Comparison of ENCODE assay signal across 10 cellular contexts in the genomic region with DNA sequence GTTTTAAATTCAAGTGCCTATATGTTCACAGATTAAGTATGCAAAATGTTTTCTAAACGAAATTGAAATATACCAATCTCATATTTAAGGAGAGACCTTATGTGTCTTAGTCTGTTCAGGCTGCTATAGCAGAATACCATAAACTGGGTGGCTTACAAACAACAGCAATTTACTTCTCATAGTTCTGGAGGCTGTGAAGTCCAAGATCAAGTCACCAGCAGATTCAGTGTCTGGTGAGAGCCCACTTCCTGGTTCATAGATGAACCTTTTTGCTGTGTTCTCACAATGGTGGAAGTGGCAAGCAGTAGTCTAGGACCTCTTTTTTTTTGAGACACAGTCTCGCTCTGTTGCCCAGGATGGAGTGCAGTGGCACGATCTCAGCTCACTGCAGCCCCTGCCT.
"Had no signal": no experiment of that assay in that cellular context is flagged by ENCODE, and none has a peak within 500 bp of the region (broad histone marks: within the 10 kb centered on the region; RNA-seq: fewer than 3 reads in every experiment).

No MANE protein-coding gene starts in this region.

- H3K9me3 Mint-ChIP-seq: activated CD4-positive, alpha-beta memory T cell treated with anti-CD3 and anti-CD28 coated beads for 36 hours; activated naive CD8-positive, alpha-beta T cell treated with anti-CD3 and anti-CD28 coated beads for 36 hours; T-helper 2 cell treated with Interferon-gamma antibody and Interleukin-4, amounts not matched to agents 5 μg/mL and 100 μg/mL, for 36 hours had no signal

- H3K4me3 Mint-ChIP-seq: activated CD4-positive, alpha-beta memory T cell treated with anti-CD3 and anti-CD28 coated beads for 36 hours; activated naive CD8-positive, alpha-beta T cell treated with anti-CD3 and anti-CD28 coated beads for 36 hours; T-helper 2 cell treated with Interferon-gamma antibody and Interleukin-4, amounts not matched to agents 5 μg/mL and 100 μg/mL, for 36 hours had no signal

- H3K27me3 ChIP-seq: hepatocyte had no signal

- H3K4me3 ChIP-seq: hepatocyte had no signal

- H3K27ac ChIP-seq: hepatocyte had no signal

- DNase-seq: activated CD4-positive, alpha-beta memory T cell treated with anti-CD3 and anti-CD28 coated beads for 36 hours; activated CD4-positive, CD25-positive, alpha-beta regulatory T cell treated with anti-CD3 and anti-CD28 coated beads, Interleukin-2, amount 50 U/mL, for 72 hours; activated gamma-delta T cell treated with Interleukin-2 at 50 U/mL for 16 hours; activated naive CD8-positive, alpha-beta T cell treated with anti-CD3 and anti-CD28 coated beads for 36 hours; activated T-cell treated with anti-CD3 and anti-CD28 coated beads, Interleukin-2, amount 50 U/mL, for 48 hours; kidney; left ventricle myocardium superior; small intestine had no signal

- H3K36me3 Mint-ChIP-seq: activated CD4-positive, alpha-beta memory T cell treated with anti-CD3 and anti-CD28 coated beads for 36 hours; activated naive CD8-positive, alpha-beta T cell treated with anti-CD3 and anti-CD28 coated beads for 36 hours had no signal

- H3K27me3 Mint-ChIP-seq: activated CD4-positive, alpha-beta memory T cell treated with anti-CD3 and anti-CD28 coated beads for 36 hours had no signal

- ATAC-seq: left ventricle myocardium superior had no signal

- H3K27ac Mint-ChIP-seq: activated CD4-positive, alpha-beta memory T cell treated with anti-CD3 and anti-CD28 coated beads for 36 hours; activated naive CD8-positive, alpha-beta T cell treated with anti-CD3 and anti-CD28 coated beads for 36 hours; T-helper 2 cell treated with Interferon-gamma antibody and Interleukin-4, amounts not matched to agents 5 μg/mL and 100 μg/mL, for 36 hours had no signal
